Comparison of ENCODE assay signal across 8 cellular contexts in the genomic region with DNA sequence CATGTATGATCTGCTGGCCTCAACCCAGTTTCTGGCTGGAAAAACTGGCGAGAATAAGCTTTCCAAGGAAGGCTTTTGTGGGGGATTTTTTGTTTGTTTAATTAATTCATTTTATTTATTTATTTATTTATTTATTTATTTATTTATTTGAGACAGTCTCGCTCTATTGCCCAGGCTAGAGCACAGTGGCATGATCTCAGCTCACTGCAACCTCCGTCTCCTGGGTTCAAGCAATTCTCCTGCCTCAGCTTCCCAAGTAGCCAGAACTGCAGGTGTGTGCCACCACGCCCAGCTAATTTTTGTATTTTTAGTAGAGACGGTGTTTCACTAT.
DNase-seq lines count a peak whose midpoint lies in the region; ATAC-seq and TF ChIP-seq lines count a peak whose summit lies in the region.
"Not testable (repeated sequence)": the region's sequence is repeated elsewhere in the genome, so short reads cannot be mapped to it uniquely, and the experiment has no call there.

No MANE protein-coding gene starts in this region.

- H3K4me3 ChIP-seq in GM23338; esophagus squamous epithelium; lower lobe of right lung; subcutaneous abdominal adipose tissue (ENCODE audit: low read depth in 1 of 5, low read length in 5 of 5); upper lobe of right lung: not testable (repeated sequence)
- H3K4me3 ChIP-seq in osteoblast (ENCODE audit: insufficient read depth, low read length): peak overlapping the region; percentile 33

- ATAC-seq in GM23338, lower lobe of right lung, upper lobe of right lung: not testable (repeated sequence)

- H4K20me1 ChIP-seq in GM23338 (replicated peaks; ENCODE audit: insufficient read depth): peaks cover 15% of the 10 kb centered on the region; the same call in 1 of the 2 replicates
- H4K20me1 ChIP-seq in osteoblast (ENCODE audit: insufficient read depth, low read length): not testable (repeated sequence)

- 72 to 85% methylated on average over 5 of the region's 5 CpGs for WGBS in esophagus squamous epithelium, 2 donors

- H3K4me3 Mint-ChIP-seq in GM23338, brain: not testable (repeated sequence)

- peaks cover 85% of the 10 kb centered on the region for H3K79me2 ChIP-seq in GM23338 (replicated peaks; ENCODE audit: insufficient read depth)
- not testable (repeated sequence) for H3K79me2 ChIP-seq in osteoblast (ENCODE audit: insufficient read depth, low read length)

- peaks cover 43% of the 10 kb centered on the region for H3K4me1 Mint-ChIP-seq in GM23338
- H3K4me1 Mint-ChIP-seq in brain: peaks cover 42% of the 10 kb centered on the region

- H3K36me3 Mint-ChIP-seq in GM23338 (ENCODE audit: low read depth) (peaks cover 90% of the 10 kb centered on the region), brain (peaks cover 82% of the 10 kb centered on the region)

- DNase-seq in GM23338 (ENCODE audit: low spot score); esophagus squamous epithelium (lab: John Stamatoyannopoulos, UW); lower lobe of right lung; osteoblast (ENCODE audit: insufficient read length, low spot score, missing footprints); upper lobe of right lung: not testable (repeated sequence)

- not testable (repeated sequence) for H3K9ac ChIP-seq in subcutaneous abdominal adipose tissue (ENCODE audit: low read length in 5 of 5)

- H3K36me3 ChIP-seq in GM23338 (ENCODE audit: insufficient read depth): peaks cover 47% of the 10 kb centered on the region
- peaks cover 10 to 71% (median 10%) of the 10 kb centered on the region in 3 donors for H3K36me3 ChIP-seq in esophagus squamous epithelium
- peaks cover 72% of the 10 kb centered on the region for H3K36me3 ChIP-seq in lower lobe of right lung
- peaks cover 28% of the 10 kb centered on the region for H3K36me3 ChIP-seq in osteoblast (ENCODE audit: insufficient read depth, low read length)
- H3K36me3 ChIP-seq in subcutaneous abdominal adipose tissue (ENCODE audit: control insufficient read depth in 5 of 5, insufficient read depth in 5 of 5, low read length in 5 of 5): peaks cover 11 to 53% (median 41%) of the 10 kb centered on the region in 5 donors
- peaks cover 52% of the 10 kb centered on the region for H3K36me3 ChIP-seq in upper lobe of right lung

- TF ChIP-seq POLR2A in esophagus squamous epithelium (IDR thresholded peaks at IDR 0.05): not testable (repeated sequence)

- not testable (repeated sequence) for H2AFZ ChIP-seq in GM23338; osteoblast (ENCODE audit: low read length)

- H3F3A ChIP-seq in GM23338 (replicated peaks; ENCODE audit: low read depth): peaks cover 51% of the 10 kb centered on the region

- not testable (repeated sequence) for H3K4me1 ChIP-seq in GM23338 (ENCODE audit: insufficient read depth)
- H3K4me1 ChIP-seq in esophagus squamous epithelium (peaks cover 10 to 60% (median 52%) of the 10 kb centered on the region in 3 donors), lower lobe of right lung (peaks cover 40% of the 10 kb centered on the region), osteoblast (ENCODE audit: insufficient read depth, low read length) (peaks cover 64% of the 10 kb centered on the region), subcutaneous abdominal adipose tissue (ENCODE audit: control insufficient read depth in 5 of 5, insufficient read depth in 5 of 5, low read length in 5 of 5) (peaks cover 2 to 34% (median 33%) of the 10 kb centered on the region in 5 donors), upper lobe of right lung (peaks cover 28% of the 10 kb centered on the region)

- H3K9me3 Mint-ChIP-seq in GM23338, brain: not testable (repeated sequence)

- not testable (repeated sequence) for H3K27ac Mint-ChIP-seq in GM23338
- H3K27ac Mint-ChIP-seq in brain: peak overlapping the region in 4 of 5 experiments; percentile 26 to 91 (median 72)

- not testable (repeated sequence) for H3K27me3 ChIP-seq in GM23338 (ENCODE audit: insufficient read depth); esophagus squamous epithelium; lower lobe of right lung (ENCODE audit: low read depth); osteoblast (ENCODE audit: insufficient read depth, low read length); subcutaneous abdominal adipose tissue (ENCODE audit: control insufficient read depth in 5 of 5, insufficient read depth in 4 of 5, low read length in 5 of 5); upper lobe of right lung

- peak overlapping the region; percentile 61 for H3K27ac ChIP-seq in GM23338 (ENCODE audit: low read depth)
- H3K27ac ChIP-seq in VCaP: peak overlapping the region; percentile 20
- peak overlapping the region; percentile 12 to 85 (median 77) for H3K27ac ChIP-seq in esophagus squamous epithelium
- peak overlapping the region; percentile 38 for H3K27ac ChIP-seq in lower lobe of right lung
- peak overlapping the region; percentile 96 for H3K27ac ChIP-seq in osteoblast (ENCODE audit: low read depth, low read length)
- peak overlapping the region; percentile 65 for H3K27ac ChIP-seq in subcutaneous abdominal adipose tissue (ENCODE audit: low read depth, low read length)
- peak overlapping the region; percentile 7 for H3K27ac ChIP-seq in upper lobe of right lung

- not testable (repeated sequence) for H3K9me3 ChIP-seq in esophagus squamous epithelium; lower lobe of right lung; osteoblast (ENCODE audit: low read depth, low read length); subcutaneous abdominal adipose tissue (ENCODE audit: control insufficient read depth in 5 of 5, low read length in 5 of 5); upper lobe of right lung

- not testable (repeated sequence) for TF ChIP-seq CTCF in GM23338 (conservative IDR thresholded peaks at IDR 0.05; ENCODE audit: low read depth in 2 of 2); VCaP (conservative IDR thresholded peaks at IDR 0.05); brain (conservative IDR thresholded peaks at IDR 0.05); esophagus squamous epithelium (IDR thresholded peaks at IDR 0.05); lower lobe of right lung (IDR thresholded peaks at IDR 0.05); osteoblast (IDR thresholded peaks at IDR 0.05; ENCODE audit: extremely low read depth, low read depth, low read length); upper lobe of right lung (IDR thresholded peaks at IDR 0.05)

- intact Hi-C loops in esophagus squamous epithelium (cut with DNase I); lower lobe of right lung (cut with DNase I); upper lobe of right lung (cut with DNase I): not testable (repeated sequence)

- not testable (repeated sequence) for H3K4me2 ChIP-seq in GM23338
- peak overlapping the region; percentile 75 for H3K4me2 ChIP-seq in osteoblast (ENCODE audit: insufficient read depth, low read length)

- H3K9me2 ChIP-seq in GM23338 (ENCODE audit: insufficient read depth): not testable (repeated sequence)

- peaks cover 20% of the 10 kb centered on the region for H3K27me3 Mint-ChIP-seq in GM23338 (ENCODE audit: insufficient read depth, low read depth, poor library complexity)
- not testable (repeated sequence) for H3K27me3 Mint-ChIP-seq in brain

Comparison
In these comparisons a context has a peak if more than half of its experiments do, and no peak if none do; other contexts are left out.
1. H3K27ac ChIP-seq: peak in every context shown above with its lines; median percentile 96 in osteoblast; 77 in esophagus squamous epithelium; 65 in subcutaneous abdominal adipose tissue; 61 in GM23338; 38 in lower lobe of right lung; 20 in VCaP; 7 in upper lobe of right lung.